ENCODE assay signal across 1 cellular context in the genomic region with DNA sequence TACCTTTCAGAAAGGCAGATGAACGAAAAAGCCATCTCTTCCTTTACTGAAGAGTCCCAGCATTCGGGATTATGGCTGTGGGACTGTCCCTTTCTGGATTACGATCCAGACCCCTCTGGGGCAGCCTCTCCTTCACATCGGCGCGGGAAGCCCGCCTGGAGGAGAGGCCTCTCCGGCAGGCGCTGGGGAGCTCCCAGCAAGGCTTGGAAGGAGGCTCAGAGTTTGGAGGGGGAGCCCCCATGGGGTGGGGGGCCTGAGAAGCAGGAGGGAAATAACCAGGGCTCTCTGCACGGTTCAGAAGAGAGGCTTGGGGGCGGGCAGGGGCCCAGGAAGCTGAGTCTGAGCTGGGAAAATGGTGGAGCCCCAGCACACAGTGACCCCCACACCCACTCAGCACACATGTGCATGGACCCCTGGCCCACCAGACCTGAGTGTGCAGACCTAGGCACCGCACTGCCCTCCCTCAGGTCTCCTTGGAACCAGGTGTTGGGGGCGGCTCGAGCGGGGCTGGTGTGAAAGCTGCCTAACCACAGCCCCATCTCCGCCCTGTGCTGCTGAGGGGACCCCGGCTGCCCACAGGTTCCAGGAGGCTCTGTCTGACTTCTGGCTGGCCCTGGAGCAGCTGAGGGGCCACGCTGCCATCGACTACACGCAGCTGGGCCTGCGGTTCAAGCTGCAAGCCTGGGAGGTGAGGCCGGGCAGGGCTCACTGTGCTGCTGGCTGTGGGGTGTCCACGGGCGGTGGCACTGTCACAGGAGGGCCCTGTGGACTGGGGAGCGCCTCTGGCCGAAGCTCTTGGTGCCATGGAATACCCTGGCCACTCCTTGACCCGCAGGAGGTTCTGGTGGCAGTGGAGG.
TF ChIP-seq lines count a peak whose summit lies in the region.

No MANE protein-coding gene starts in this region.

TF ChIP-seq in K562, 482 proteins besides CTCF, POLR2A, EP300 and RAD21:
- TF ChIP-seq ZNF384 (IDR thresholded peaks at IDR 0.05; ENCODE audit: low read depth, low read length) (no peak), HMG20B (CRISPR knock-in tag; IDR thresholded peaks at IDR 0.05) (no peak), POLR2B (IDR thresholded peaks at IDR 0.05; ENCODE audit: low read depth, partially characterized antibody) (no peak), GTF2F1 (IDR thresholded peaks at IDR 0.05; ENCODE audit: low read depth, low read length) (no peak), TBP (optimal IDR thresholded peaks at IDR 0.05; ENCODE audit: low read depth, low read length) (no peak), POLR2G (IDR thresholded peaks at IDR 0.05; ENCODE audit: low read depth, low read length) (0 out of 2 replicates have a peak, but pooled peaks have one; percentile 54), TAF7 (tag; IDR thresholded peaks at IDR 0.05) (no peak), SMAD1 (IDR thresholded peaks at IDR 0.05; ENCODE audit: low read depth, low read length, partially characterized antibody) (no peak), SMAD3 (CRISPR knock-in tag; conservative IDR thresholded peaks at IDR 0.05) (no peak), RBFOX2 (IDR thresholded peaks at IDR 0.05; ENCODE audit: low read depth, low read length) (0 out of 2 replicates have a peak, but pooled peaks have one; percentile 21), ZBTB7A (IDR thresholded peaks at IDR 0.05; ENCODE audit: borderline replicate concordance, control insufficient read depth, low read depth, low read length) (0 out of 2 replicates have a peak, but pooled peaks have one; percentile 20)
- TF ChIP-seq, protein P1, sequence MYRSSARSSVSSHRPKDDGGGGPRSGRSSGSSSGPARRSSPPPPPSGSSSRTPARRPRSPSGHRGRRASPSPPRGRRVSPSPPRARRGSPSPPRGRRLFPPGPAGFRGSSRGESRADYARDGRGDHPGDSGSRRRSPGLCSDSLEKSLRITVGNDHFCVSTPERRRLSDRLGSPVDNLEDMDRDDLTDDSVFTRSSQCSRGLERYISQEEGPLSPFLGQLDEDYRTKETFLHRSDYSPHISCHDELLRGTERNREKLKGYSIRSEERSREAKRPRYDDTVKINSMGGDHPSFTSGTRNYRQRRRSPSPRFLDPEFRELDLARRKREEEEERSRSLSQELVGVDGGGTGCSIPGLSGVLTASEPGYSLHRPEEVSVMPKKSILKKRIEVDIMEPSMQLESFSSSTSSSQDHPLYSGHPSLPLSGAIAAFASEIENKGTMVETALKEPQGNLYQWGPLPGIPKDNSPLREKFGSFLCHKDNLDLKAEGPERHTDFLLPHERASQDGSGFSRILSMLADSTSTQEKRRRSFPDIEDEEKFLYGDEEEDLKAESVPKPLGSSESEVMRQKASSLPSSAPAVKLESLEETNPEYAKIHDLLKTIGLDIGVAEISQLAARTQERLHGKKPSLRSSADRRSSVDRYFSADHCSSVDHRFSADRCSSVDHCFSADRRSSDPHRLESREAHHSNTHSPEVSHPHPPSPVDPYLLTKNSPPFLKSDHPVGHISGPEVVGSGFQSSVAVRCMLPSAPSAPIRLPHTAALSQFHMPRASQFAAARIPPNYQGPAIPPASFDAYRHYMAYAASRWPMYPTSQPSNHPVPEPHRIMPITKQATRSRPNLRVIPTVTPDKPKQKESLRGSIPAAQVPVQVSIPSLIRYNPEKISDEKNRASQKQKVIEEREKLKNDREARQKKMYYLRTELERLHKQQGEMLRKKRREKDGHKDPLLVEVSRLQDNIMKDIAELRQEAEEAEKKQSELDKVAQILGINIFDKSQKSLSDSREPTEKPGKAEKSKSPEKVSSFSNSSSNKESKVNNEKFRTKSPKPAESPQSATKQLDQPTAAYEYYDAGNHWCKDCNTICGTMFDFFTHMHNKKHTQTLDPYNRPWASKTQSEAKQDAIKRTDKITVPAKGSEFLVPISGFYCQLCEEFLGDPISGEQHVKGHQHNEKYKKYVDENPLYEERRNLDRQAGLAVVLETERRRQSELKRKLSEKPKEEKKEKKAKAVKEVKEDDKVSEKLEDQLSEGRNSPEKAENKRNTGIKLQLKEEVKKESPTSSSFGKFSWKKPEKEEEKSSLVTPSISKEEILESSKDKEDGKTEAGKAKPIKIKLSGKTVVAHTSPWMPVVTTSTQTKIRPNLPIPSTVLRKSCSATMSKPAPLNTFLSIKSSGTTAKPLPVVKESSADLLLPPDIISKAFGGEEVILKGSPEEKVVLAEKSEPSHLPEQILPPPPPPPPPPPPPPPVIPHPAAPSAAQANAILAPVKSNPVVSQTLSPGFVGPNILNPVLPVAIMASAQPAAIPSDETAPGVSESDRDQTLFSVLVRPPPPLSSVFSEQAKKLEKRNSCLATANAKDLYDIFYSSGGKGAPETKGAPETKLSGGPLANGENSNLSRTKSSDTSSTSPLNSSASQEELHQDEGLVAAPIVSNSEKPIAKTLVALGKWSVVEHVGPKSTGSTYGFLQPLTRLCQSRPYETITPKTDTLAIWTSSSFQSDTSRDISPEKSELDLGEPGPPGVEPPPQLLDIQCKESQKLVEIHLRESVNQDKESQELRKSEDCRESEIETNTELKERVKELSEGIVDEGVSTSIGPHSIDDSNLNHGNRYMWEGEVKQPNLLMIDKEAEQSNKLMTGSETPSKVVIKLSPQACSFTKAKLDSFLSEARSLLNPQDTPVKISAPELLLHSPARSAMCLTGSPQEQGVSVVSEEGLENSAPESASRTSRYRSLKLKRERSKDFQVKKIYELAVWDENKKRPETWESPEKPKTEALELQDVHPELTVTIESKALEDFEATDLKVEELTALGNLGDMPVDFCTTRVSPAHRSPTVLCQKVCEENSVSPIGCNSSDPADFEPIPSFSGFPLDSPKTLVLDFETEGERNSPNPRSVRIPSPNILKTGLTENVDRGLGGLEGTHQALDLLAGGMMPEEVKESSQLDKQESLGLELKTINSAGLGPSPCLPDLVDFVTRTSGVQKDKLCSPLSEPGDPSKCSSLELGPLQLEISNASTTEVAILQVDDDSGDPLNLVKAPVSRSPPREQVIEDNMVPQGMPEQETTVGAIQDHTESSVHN (IDR thresholded peaks at IDR 0.05; ENCODE audit: borderline replicate concordance in 1 of 2, low read depth in 1 of 2): no peak
- TF ChIP-seq, protein P2, sequence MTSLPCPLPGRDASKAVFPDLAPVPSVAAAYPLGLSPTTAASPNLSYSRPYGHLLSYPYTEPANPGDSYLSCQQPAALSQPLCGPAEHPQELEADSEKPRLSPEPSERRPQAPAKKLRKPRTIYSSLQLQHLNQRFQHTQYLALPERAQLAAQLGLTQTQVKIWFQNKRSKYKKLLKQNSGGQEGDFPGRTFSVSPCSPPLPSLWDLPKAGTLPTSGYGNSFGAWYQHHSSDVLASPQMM (CRISPR knock-in tag; IDR thresholded peaks at IDR 0.05): no peak
